19 cellular contexts compared by ENCODE assay signal in the genomic region with DNA sequence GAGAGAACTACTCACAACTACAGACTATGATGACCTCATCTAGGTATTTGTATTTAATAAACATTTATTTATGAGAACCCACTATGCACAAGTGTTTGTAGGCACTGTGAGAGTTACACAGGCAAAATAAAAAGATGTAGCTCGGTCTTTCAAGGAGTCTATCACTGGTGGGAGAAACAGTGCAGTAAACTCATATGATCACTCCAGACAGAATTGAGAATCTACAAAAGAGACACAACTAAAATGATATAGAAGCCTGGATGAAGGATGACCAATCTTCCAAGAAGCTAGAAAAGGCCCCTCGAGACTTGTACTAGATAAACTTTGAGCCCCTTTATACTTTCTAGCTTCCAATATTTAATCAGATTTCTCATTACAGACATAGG.
"Had no signal": no experiment of that assay in that cellular context is flagged by ENCODE, and none has a peak within 500 bp of the region (broad histone marks: within the 10 kb centered on the region; RNA-seq: fewer than 3 reads in every experiment).

No MANE protein-coding gene starts in this region.

- ATAC-seq: activated CD8-positive, alpha-beta T cell treated with anti-CD3 and anti-CD28 coated beads, Interleukin-2, amount 10 ng/mL, durations not matched to agents 7 days and 5 days; body of pancreas; natural killer cell treated with Interleukin-12 subunit alpha and Interleukin-12 subunit beta and Interleukin-15 and Interleukin-18, amount 100 ng/mL, for 72 hours; stimulated activated memory B cell treated with anti-CD40 and anti-IgM and Interleukin-4, amounts not matched to agents 10 μg/mL and 1 μg/mL and 100 μg/mL, for 72 hours had no signal

- DNase-seq: activated B cell treated with CpG ODN at 0.5 μM for 24 hours; activated CD4-positive, alpha-beta T cell treated with anti-CD3 and anti-CD28 coated beads, Interleukin-2, amount 50 U/mL, for 1 hour; activated CD8-positive, alpha-beta memory T cell treated with anti-CD3 and anti-CD28 coated beads, Interleukin-2, amount 10 ng/mL, durations not matched to agents 7 days and 5 days; activated T-cell treated with anti-CD3 and anti-CD28 coated beads, Interleukin-2, amount 50 U/mL, for 48 hours; left lung; sigmoid colon; stimulated activated CD4-positive, alpha-beta T cell treated with anti-CD3 and anti-CD28 coated beads, Interleukin-1b, Interleukin-23, amount 100 ng/mL, for 48 hours; stimulated activated CD4-positive, alpha-beta T cell treated with anti-CD3 and anti-CD28 coated beads, Interleukin-4, amount 100 ng/mL, for 4 hours; upper lobe of left lung had no signal

- H3K27ac ChIP-seq: body of pancreas, cardiac muscle cell, neutrophil, ovary, sigmoid colon, upper lobe of left lung had no signal

- H3K9me3 ChIP-seq: body of pancreas, left lung, neutrophil, ovary, sigmoid colon, upper lobe of left lung had no signal

- H3K27me3 ChIP-seq: body of pancreas, cardiac muscle cell, heart right ventricle, left lung, ovary, sigmoid colon, upper lobe of left lung had no signal

- H3K4me1 ChIP-seq: body of pancreas had no signal

- FAIRE-seq: small intestine had no signal

- H3K36me3 ChIP-seq: cardiac muscle cell, heart right ventricle, left lung, neutrophil, ovary, sigmoid colon, upper lobe of left lung had no signal

- H3K4me3 ChIP-seq: body of pancreas, cardiac muscle cell, heart right ventricle, left lung, lung, ovary, sigmoid colon, upper lobe of left lung had no signal
